1 cellular context compared by ENCODE assay signal in the genomic region with DNA sequence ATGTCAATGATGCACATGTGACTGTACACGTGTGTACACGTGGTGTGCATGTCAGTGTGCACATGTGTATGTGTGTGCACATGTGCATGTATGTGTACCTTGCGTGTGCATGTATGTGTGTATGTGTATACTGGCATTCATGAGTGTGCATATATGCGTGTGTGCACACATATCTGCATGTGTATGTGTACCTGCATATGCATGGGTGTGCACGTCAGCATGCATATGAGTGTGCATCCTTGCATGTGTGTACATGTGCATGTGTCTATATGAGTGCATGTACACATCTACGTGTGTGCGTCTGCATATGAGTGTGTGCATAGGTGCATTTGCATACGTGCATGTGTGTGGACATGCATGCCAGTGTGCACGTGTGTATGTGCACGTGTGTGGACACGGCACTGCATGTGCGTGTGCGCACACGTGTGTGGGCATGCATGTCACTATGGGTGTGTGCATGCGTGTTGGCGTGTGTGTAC.
TF ChIP-seq lines count a peak whose summit lies in the region.

No MANE protein-coding gene starts in this region.

TF ChIP-seq in GM23338, 12 proteins besides CTCF, POLR2A, EP300 and RAD21 (continued from another document):
- TF ChIP-seq ZNF462 (CRISPR knock-in tag; IDR thresholded peaks at IDR 0.05) (no peak), REST (IDR thresholded peaks at IDR 0.05; ENCODE audit: unreplicated experiment) (no peak), CREB1 (CRISPR knock-in tag; IDR thresholded peaks at IDR 0.05; ENCODE audit: low read depth) (no peak), JUNB (IDR thresholded peaks at IDR 0.05; ENCODE audit: unreplicated experiment) (no peak), ZNF331 (CRISPR knock-in tag; IDR thresholded peaks at IDR 0.05; ENCODE audit: low read depth) (no peak), POLR2AphosphoS5 (IDR thresholded peaks at IDR 0.05; ENCODE audit: low read depth) (no peak), STAT1 (IDR thresholded peaks at IDR 0.05; ENCODE audit: unreplicated experiment) (no peak), NANOG (IDR thresholded peaks at IDR 0.05; ENCODE audit: borderline replicate concordance) (no peak), EZH2 (IDR thresholded peaks at IDR 0.05; ENCODE audit: low read depth, unreplicated experiment) (no peak)
- TF ChIP-seq, protein P1, sequence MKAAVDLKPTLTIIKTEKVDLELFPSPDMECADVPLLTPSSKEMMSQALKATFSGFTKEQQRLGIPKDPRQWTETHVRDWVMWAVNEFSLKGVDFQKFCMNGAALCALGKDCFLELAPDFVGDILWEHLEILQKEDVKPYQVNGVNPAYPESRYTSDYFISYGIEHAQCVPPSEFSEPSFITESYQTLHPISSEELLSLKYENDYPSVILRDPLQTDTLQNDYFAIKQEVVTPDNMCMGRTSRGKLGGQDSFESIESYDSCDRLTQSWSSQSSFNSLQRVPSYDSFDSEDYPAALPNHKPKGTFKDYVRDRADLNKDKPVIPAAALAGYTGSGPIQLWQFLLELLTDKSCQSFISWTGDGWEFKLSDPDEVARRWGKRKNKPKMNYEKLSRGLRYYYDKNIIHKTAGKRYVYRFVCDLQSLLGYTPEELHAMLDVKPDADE (IDR thresholded peaks at IDR 0.05), result no peak
TF ChIP-seq in GM23338: peak in this region for 0.
